ENCODE assay signal across 8 cellular contexts in the genomic region with DNA sequence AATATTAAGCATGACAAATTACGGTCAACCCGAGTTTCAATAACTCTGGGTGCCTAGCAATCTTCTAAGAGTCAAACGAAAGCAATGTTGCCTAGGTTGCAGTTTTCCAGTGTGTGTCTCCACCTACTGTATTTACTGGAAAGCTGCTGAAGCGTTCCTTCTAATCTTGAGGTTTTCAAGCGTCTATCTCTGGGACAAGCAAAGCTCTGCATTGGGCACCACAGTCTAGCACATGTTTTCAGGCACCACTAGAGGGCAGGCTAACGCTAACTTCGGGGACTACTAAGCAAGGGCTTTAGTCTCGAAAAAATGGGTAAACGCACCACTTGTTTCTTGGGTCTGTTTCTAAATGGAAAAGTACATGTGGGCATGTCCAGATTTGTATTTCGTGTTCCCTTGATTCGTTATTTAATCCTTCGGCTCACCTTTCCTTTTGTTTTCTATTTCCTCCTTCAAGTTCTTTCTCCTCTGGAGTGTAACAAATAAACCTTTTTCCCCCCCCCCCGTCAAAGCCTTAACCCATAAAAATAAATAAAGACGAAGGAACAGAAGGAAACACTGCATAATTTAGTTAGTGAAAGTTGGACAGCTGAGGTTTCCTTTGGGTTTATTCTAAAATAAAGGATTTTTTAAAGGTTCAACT.
A peak's percentile ranks its signal among the peaks of the same experiment; 100 is the strongest.
DNase-seq lines count a peak whose midpoint lies in the region; ATAC-seq and TF ChIP-seq lines count a peak whose summit lies in the region.
"Not testable (repeated sequence)": the region's sequence is repeated elsewhere in the genome, so short reads cannot be mapped to it uniquely, and the experiment has no call there.

No MANE protein-coding gene starts in this region.

- not testable (repeated sequence) for H3K4me1 ChIP-seq in psoas muscle

- H3K36me3 ChIP-seq in psoas muscle (ENCODE audit: insufficient read depth in 1 of 2, low read depth in 1 of 2): not testable (repeated sequence)

- H3K27me3 Mint-ChIP-seq in activated naive CD8-positive, alpha-beta T cell treated with anti-CD3 and anti-CD28 coated beads, Interleukin-2, amount 50 U/mL, for 24 hours; stimulated activated naive CD8-positive, alpha-beta T cell treated with anti-CD3 and anti-CD28 coated beads, Interleukin-15, amount 100 ng/mL, for 72 hours: not testable (repeated sequence)

- not testable (repeated sequence) for H3K9me3 Mint-ChIP-seq in activated naive CD8-positive, alpha-beta T cell treated with anti-CD3 and anti-CD28 coated beads, Interleukin-2, amount 50 U/mL, for 24 hours; stimulated activated naive CD8-positive, alpha-beta T cell treated with anti-CD3 and anti-CD28 coated beads, Interleukin-15, amount 100 ng/mL, for 72 hours

- H3K4me3 Mint-ChIP-seq in activated naive CD8-positive, alpha-beta T cell treated with anti-CD3 and anti-CD28 coated beads, Interleukin-2, amount 50 U/mL, for 24 hours: peak overlapping the region; percentile 61
- peak overlapping the region; percentile 73 to 89 for H3K4me3 Mint-ChIP-seq in stimulated activated naive CD8-positive, alpha-beta T cell treated with anti-CD3 and anti-CD28 coated beads, Interleukin-15, amount 100 ng/mL, for 72 hours

- H3K27me3 ChIP-seq in psoas muscle (ENCODE audit: insufficient read depth in 3 of 3, low read length in 2 of 3): not testable (repeated sequence)

- 0 out of 2 replicates have a peak, but pooled peaks have one; percentile 21 for TF ChIP-seq CTCF in GM12875 (IDR thresholded peaks at IDR 0.05; ENCODE audit: borderline replicate concordance, insufficient read depth, low read depth, low read length)
- TF ChIP-seq CTCF in psoas muscle (IDR thresholded peaks at IDR 0.05): peak; percentile 48

- peak; percentile 67 for DNase-seq in activated CD4-positive, alpha-beta T cell treated with anti-CD3 and anti-CD28 coated beads for 1 hour
- peak; percentile 72 for DNase-seq in activated naive CD8-positive, alpha-beta T cell treated with anti-CD3 and anti-CD28 coated beads, Interleukin-2, amount 50 U/mL, for 24 hours
- DNase-seq in cardiac septum (ENCODE audit: low spot score) (peak; percentile 81), psoas muscle (peak; percentile 59 to 78)
- DNase-seq in stimulated activated naive CD8-positive, alpha-beta T cell treated with anti-CD3 and anti-CD28 coated beads, Interleukin-15, amount 100 ng/mL, for 72 hours: peak; percentile 76 to 83

- ATAC-seq in GM21717 (IDR thresholded peaks at IDR 0.05; ENCODE audit: unreplicated experiment) (peak; percentile 94), HG03442 (IDR thresholded peaks at IDR 0.05; ENCODE audit: unreplicated experiment) (peak; percentile 92), psoas muscle (peak; percentile 92 to 99 (median 94))
- ATAC-seq in activated naive CD8-positive, alpha-beta T cell treated with anti-CD3 and anti-CD28 coated beads, Interleukin-2, amount 50 U/mL, for 24 hours: peak; percentile 99
- ATAC-seq in stimulated activated naive CD8-positive, alpha-beta T cell treated with anti-CD3 and anti-CD28 coated beads, Interleukin-15, amount 100 ng/mL, for 72 hours: peak; percentile 95

- 4 to 5% (median 5%) methylated on average over 12 to 14 of the region's 14 CpGs for WGBS in psoas muscle, 3 donors

- not testable (repeated sequence) for H3K9me3 ChIP-seq in psoas muscle

- H3K4me3 ChIP-seq in GM12875 (ENCODE audit: low read depth, low read length): not testable (repeated sequence)
- peak overlapping the region; percentile 38 for H3K4me3 ChIP-seq in psoas muscle

- intact Hi-C loops in cardiac septum (cut with DNase I): loop anchor here (5.0 kb wide), 1 partner anchor 129 kb away; no protein-coding TSS in a partner anchor
- intact Hi-C loops in psoas muscle (cut with DNase I): loop anchor here (5.0 kb wide), 1 partner anchor 129 kb away; no protein-coding TSS in a partner anchor

- not testable (repeated sequence) for H3K36me3 Mint-ChIP-seq in activated naive CD8-positive, alpha-beta T cell treated with anti-CD3 and anti-CD28 coated beads, Interleukin-2, amount 50 U/mL, for 24 hours (ENCODE audit: low read depth)

- H3K27ac ChIP-seq in psoas muscle: not testable (repeated sequence)

- peaks cover 20% of the 10 kb centered on the region for H3K4me1 Mint-ChIP-seq in activated naive CD8-positive, alpha-beta T cell treated with anti-CD3 and anti-CD28 coated beads, Interleukin-2, amount 50 U/mL, for 24 hours
- H3K4me1 Mint-ChIP-seq in stimulated activated naive CD8-positive, alpha-beta T cell treated with anti-CD3 and anti-CD28 coated beads, Interleukin-15, amount 100 ng/mL, for 72 hours: peaks cover 13% of the 10 kb centered on the region

- peak overlapping the region; percentile 37 for H3K27ac Mint-ChIP-seq in activated naive CD8-positive, alpha-beta T cell treated with anti-CD3 and anti-CD28 coated beads, Interleukin-2, amount 50 U/mL, for 24 hours
- peak overlapping the region; percentile 12 to 87 for H3K27ac Mint-ChIP-seq in stimulated activated naive CD8-positive, alpha-beta T cell treated with anti-CD3 and anti-CD28 coated beads, Interleukin-15, amount 100 ng/mL, for 72 hours
